Comparison of ENCODE assay signal across 9 cellular contexts in the genomic region with DNA sequence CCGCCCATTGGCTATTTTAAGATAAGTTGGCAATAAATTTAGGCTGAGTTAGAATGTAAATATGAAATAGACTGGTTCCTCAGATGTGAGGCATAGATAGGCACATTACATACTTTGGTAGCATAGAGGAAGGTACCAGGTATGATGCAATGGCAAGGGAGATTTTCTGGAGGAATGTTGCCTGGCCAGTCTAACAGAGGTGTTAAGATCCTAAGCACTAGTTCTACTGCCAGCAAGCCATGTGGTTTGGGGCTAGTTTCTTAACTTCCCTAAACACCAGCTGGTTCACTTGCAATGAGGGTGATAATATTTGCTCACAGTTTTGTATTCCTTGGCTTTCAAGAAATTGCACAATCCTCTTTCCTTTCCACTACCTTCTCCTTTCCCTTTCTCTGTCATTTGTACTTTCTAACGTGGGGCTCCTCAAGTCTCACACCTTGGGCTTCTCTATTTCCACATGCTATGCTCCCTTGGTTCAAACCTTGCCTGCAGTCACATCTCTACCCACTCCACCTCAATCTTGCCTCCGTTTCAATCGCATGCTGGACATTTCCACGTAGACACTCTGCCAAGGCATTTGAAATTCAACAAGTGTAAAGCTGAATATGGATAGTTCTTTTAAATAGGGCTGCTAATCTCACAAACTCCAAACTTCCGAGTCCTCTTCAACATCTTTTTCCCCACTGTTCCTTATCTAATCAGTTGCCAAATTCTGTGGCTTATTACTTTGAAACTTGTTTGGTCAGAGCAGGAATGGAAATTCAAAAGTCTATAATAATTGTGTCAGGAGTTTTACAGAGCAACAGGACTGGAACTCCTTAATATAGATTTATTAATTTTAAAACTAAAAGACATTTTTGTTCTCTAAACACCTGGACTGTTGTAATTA. TPM values are rescaled to one million over a fixed set of nuclear protein-coding genes. Genes with fewer than 3 reads are reported as not detected.
A peak's percentile ranks its signal among the peaks of the same experiment; 100 is the strongest.
DNase-seq lines count a peak whose midpoint lies in the region; ATAC-seq and TF ChIP-seq lines count a peak whose summit lies in the region.
"Had no signal": no experiment of that assay in that cellular context is flagged by ENCODE, and none has a peak within 500 bp of the region (broad histone marks: within the 10 kb centered on the region; RNA-seq: fewer than 3 reads in every experiment).

No MANE protein-coding gene starts in this region.

- H3K27ac ChIP-seq in HL-60 (replicated peaks), result peak overlapping the region; percentile 62
- peak overlapping the region; percentile 41 for H3K27ac ChIP-seq in smooth muscle cell (ENCODE audit: low read depth)

- H3K9me3 ChIP-seq in smooth muscle cell (replicated peaks; ENCODE audit: low read depth), result no peaks in the 10 kb centered on the region

- no peaks in the 10 kb centered on the region for H3K4me1 ChIP-seq in smooth muscle cell (ENCODE audit: low read depth)

- H3K27me3 ChIP-seq in HL-60 (ENCODE audit: insufficient read depth, poor library complexity, severe bottlenecking) (no peaks in the 10 kb centered on the region), smooth muscle cell (ENCODE audit: low read depth) (no peaks in the 10 kb centered on the region)

- peaks cover 10% of the 10 kb centered on the region for H3F3A ChIP-seq in smooth muscle cell (ENCODE audit: low read depth)

- H3K9ac ChIP-seq in smooth muscle cell (ENCODE audit: low read depth), result no peak overlapping the region

- no peak for ATAC-seq in GM21529 (IDR thresholded peaks at IDR 0.05; ENCODE audit: unreplicated experiment)

- WGBS in smooth muscle cell (ENCODE audit: low lambda C conversion rate), result 46% methylated on average over 6 of the region's 6 CpGs

- H3K36me3 ChIP-seq in smooth muscle cell (ENCODE audit: low read depth), result no peaks in the 10 kb centered on the region

- H2AFZ ChIP-seq in smooth muscle cell (ENCODE audit: low read depth), result no peak overlapping the region

- no peaks in the 10 kb centered on the region for H4K20me1 ChIP-seq in smooth muscle cell (ENCODE audit: low read depth)

- peak overlapping the region; percentile 20 for H3K4me2 ChIP-seq in smooth muscle cell

- TF ChIP-seq CTCF in HL-60 (IDR thresholded peaks at IDR 0.05; ENCODE audit: insufficient read depth, low read length), result no peak
- no peak for TF ChIP-seq CTCF in fibroblast of villous mesenchyme (IDR thresholded peaks at IDR 0.05; ENCODE audit: insufficient read depth, low read depth, low read length)
- no peak for TF ChIP-seq CTCF in smooth muscle cell (IDR thresholded peaks at IDR 0.05; ENCODE audit: borderline replicate concordance, insufficient read depth, poor library complexity, severe bottlenecking)

- peak; percentile 95 to 98 for DNase-seq in HL-60 (ENCODE audit: low read depth in 1 of 2, low spot score in 1 of 2)
- peak; percentile 39 for DNase-seq in RPMI8226
- DNase-seq in fibroblast of villous mesenchyme (ENCODE audit: low read depth), result peak; percentile 88
- DNase-seq in smooth muscle cell (lab: John Stamatoyannopoulos, UW; ENCODE audit: unreplicated experiment), result no peak
- no peak for DNase-seq in activated gamma-delta T cell treated with Interleukin-2 at 50 U/mL for 16 hours
- DNase-seq in AG08395 (ENCODE audit: low spot score), result no peak
- DNase-seq in activated gamma-delta T cell (lab: John Stamatoyannopoulos, UW), result no peak
- DNase-seq: activated CD8-positive, alpha-beta memory T cell treated with anti-CD3 and anti-CD28 coated beads for 24 hours had no signal

- no peaks in the 10 kb centered on the region for H3K79me2 ChIP-seq in smooth muscle cell (ENCODE audit: low read depth)

- H3K4me3 ChIP-seq in HL-60 (replicated peaks; ENCODE audit: insufficient read depth, low read length) (no peak overlapping the region), fibroblast of villous mesenchyme (ENCODE audit: low read depth, low read length) (no peak overlapping the region), smooth muscle cell (no peak overlapping the region)

RNA-seq across cellular contexts. Expression of gene CD55, which starts 4.6 kb away (rescaled TPM):
- total RNA-seq in fibroblast of villous mesenchyme, result 29.4 and 43.5 TPM in 2 replicates
- 38.9 and 46.5 TPM in 2 replicates for total RNA-seq in smooth muscle cell
- polyA plus RNA-seq in smooth muscle cell, result 23.9 and 27.9 TPM in 2 replicates

Comparison
In these comparisons a context has a peak if more than half of its experiments do, and no peak if none do; other contexts are left out.
1. DNase-seq: peak in HL-60 (2 of 2), RPMI8226 (single experiment) and fibroblast of villous mesenchyme (single experiment); none in smooth muscle cell (single experiment), activated gamma-delta T cell treated with Interleukin-2 at 50 U/mL for 16 hours (single experiment), AG08395 (single experiment) and activated gamma-delta T cell (single experiment).